Comparison of ENCODE assay signal across 11 cellular contexts in the genomic region with DNA sequence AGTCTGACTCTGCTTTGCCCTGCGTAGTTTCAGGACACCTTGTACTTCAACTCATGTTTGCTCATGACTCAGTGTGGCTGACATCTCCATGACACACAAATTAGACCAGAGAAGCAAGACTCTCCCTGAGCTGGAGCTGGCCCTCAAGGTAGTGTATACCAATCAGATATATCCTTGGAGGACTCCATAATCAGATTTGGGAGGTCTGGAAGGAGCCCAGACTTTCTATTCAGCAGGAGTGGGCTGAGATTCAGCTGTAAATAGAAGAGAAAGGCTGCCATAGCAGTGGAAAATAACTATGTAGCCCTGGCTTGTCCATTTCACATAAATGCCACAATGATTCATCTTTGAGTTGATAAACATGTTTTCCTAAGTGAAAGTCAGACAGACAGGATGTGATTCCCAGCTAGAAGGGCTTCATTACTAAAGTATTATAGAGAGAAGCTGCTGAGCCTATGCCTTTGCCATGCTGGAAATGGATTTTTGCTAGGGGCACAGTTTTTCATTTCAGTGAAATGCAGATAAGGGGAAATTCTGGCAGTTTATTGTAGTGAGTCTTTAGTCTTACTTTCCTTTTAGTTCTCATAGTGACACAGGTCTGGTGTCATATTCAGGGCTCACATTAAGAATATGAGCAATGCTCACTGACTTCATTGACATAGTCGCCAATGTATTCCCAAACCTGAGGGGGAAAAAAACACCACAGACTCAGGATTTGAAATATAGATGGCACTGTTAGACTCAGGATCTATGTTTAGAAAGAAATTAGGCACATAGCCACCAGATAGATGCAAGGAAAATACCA.
DNase-seq lines count a peak whose midpoint lies in the region; ATAC-seq, FAIRE-seq and TF ChIP-seq lines count a peak whose summit lies in the region.
"Had no signal": no experiment of that assay in that cellular context is flagged by ENCODE, and none has a peak within 500 bp of the region (broad histone marks: within the 10 kb centered on the region; RNA-seq: fewer than 3 reads in every experiment).

No MANE protein-coding gene starts in this region.

- FAIRE-seq in astrocyte (lab: Jason Lieb, UNC): no peak
- FAIRE-seq: GM12892 had no signal

- H3K27me3 Mint-ChIP-seq in astrocyte (ENCODE audit: low read depth, unreplicated experiment) (no peaks in the 10 kb centered on the region), T-cell (no peaks in the 10 kb centered on the region)

- H3K9me3 ChIP-seq in astrocyte (ENCODE audit: insufficient read depth, low read depth, low read length) (no peaks in the 10 kb centered on the region), stomach (no peaks in the 10 kb centered on the region)

- H3K4me3 ChIP-seq in astrocyte (ENCODE audit: insufficient read depth, low read depth, low read length) (no peak overlapping the region), stomach (no peak overlapping the region)

- no peaks in the 10 kb centered on the region for H3K36me3 ChIP-seq in astrocyte (ENCODE audit: insufficient read depth, low read length)
- H3K36me3 ChIP-seq in stomach: no peaks in the 10 kb centered on the region

- H3K4me3 Mint-ChIP-seq in astrocyte (ENCODE audit: unreplicated experiment) (no peak overlapping the region), T-cell (no peak overlapping the region)
- H3K4me3 Mint-ChIP-seq: nephron progenitor cell had no signal

- H4K20me1 ChIP-seq in astrocyte (ENCODE audit: insufficient read depth, low read length): no peaks in the 10 kb centered on the region

- H3K9ac ChIP-seq in astrocyte (ENCODE audit: low read length): no peak overlapping the region

- 74 to 78% (median 77%) methylated on average over 2 of the region's 2 CpGs for WGBS in stomach, 5 donors

- peak; percentile 1 for DNase-seq in LoVo (ENCODE audit: low spot score)
- DNase-seq in astrocyte (ENCODE audit: low read depth): peak; percentile 23
- DNase-seq in iris pigment epithelial cell (ENCODE audit: low read depth): peak; percentile 95
- DNase-seq in stomach: peak; percentile 27
- DNase-seq in T-cell: no peak
- DNase-seq: nephron progenitor cell; stimulated activated CD4-positive, alpha-beta T cell treated with anti-CD3 and anti-CD28 coated beads, Interleukin-2, amount 100 ng/mL, for 48 hours had no signal

- CTCF ChIA-PET in T-cell (lab: Charles Lee): no interaction called here

- peak overlapping the region; percentile 86 for H3K27ac Mint-ChIP-seq in astrocyte (ENCODE audit: unreplicated experiment)
- H3K27ac Mint-ChIP-seq in T-cell: no peak overlapping the region
- H3K27ac Mint-ChIP-seq: nephron progenitor cell had no signal

- TF ChIP-seq CTCF in astrocyte (IDR thresholded peaks at IDR 0.05; ENCODE audit: insufficient read depth, low read depth, low read length): no peak
- TF ChIP-seq CTCF in stomach (IDR thresholded peaks at IDR 0.05): no peak

- H3K4me1 ChIP-seq in astrocyte (ENCODE audit: insufficient read depth, low read length) (peaks cover 2% of the 10 kb centered on the region), stomach (no peaks in the 10 kb centered on the region)

- intact Hi-C loops in stomach (cut with DNase I; ENCODE audit: low total_unique reads): no loop called here

- POLR2A ChIA-PET in T-cell (lab: Charles Lee): no interaction called here

- ATAC-seq in GM21737 (IDR thresholded peaks at IDR 0.05; ENCODE audit: unreplicated experiment) (no peak), HG02759 (IDR thresholded peaks at IDR 0.05; ENCODE audit: unreplicated experiment) (no peak), T-cell (replicated peaks in 1 of 4) (no peak), HG02678 (IDR thresholded peaks at IDR 0.05; ENCODE audit: unreplicated experiment) (no peak)

- H3K27me3 ChIP-seq in astrocyte (ENCODE audit: insufficient read depth, low read length) (no peaks in the 10 kb centered on the region), stomach (no peaks in the 10 kb centered on the region)

- no peak overlapping the region for H2AFZ ChIP-seq in astrocyte (ENCODE audit: low read depth, low read length)

- no peak for TF ChIP-seq EP300 in stomach (IDR thresholded peaks at IDR 0.05)

- H3K4me1 Mint-ChIP-seq in astrocyte (ENCODE audit: low read depth, unreplicated experiment) (peaks cover 10% of the 10 kb centered on the region), T-cell (no peaks in the 10 kb centered on the region)

- H3K79me2 ChIP-seq in astrocyte (ENCODE audit: insufficient read depth, low read length): no peaks in the 10 kb centered on the region

- no peaks in the 10 kb centered on the region for H3K9me3 Mint-ChIP-seq in astrocyte (ENCODE audit: unreplicated experiment)
- H3K9me3 Mint-ChIP-seq in T-cell: peaks cover 0 to 8% (median 3%) of the 10 kb centered on the region in 3 donors
- H3K9me3 Mint-ChIP-seq: nephron progenitor cell had no signal

- H3K4me2 ChIP-seq in astrocyte (ENCODE audit: low read length): peak overlapping the region; percentile 59

- H3K36me3 Mint-ChIP-seq in astrocyte (ENCODE audit: low read depth, unreplicated experiment) (no peaks in the 10 kb centered on the region), T-cell (no peaks in the 10 kb centered on the region)

- H3K27ac ChIP-seq in astrocyte (ENCODE audit: low read depth, low read length) (peak overlapping the region; percentile 37), stomach (peak overlapping the region in 3 of 5 donors; percentile 22 to 48 (median 31))

- no peak for TF ChIP-seq POLR2A in stomach (IDR thresholded peaks at IDR 0.05)

Comparison
In these comparisons a context has a peak if more than half of its experiments do, and no peak if none do; other contexts are left out.
1. DNase-seq: peak in LoVo (single experiment), astrocyte (single experiment), iris pigment epithelial cell (single experiment) and stomach (single experiment); none in T-cell (0 of 34).